24 cellular contexts compared by ENCODE assay signal in the genomic region with DNA sequence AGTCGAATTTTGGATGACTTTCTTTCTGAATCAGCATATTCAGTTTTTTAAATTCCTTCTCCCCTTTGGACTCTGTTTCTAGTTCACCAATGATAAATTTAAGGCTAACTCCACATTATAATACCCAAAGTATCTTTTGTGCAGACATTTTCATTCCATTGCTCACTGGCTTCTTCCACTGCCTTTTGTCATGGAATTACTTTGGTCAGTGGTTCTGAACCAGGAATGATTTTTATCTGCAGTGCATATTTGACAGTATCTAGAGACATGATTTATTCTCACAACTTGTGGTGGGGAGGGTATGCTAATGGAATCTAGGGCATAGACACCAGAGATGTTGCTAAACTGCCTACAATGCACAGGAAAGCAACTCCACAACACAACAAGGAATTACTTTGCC.
"Had no signal": no experiment of that assay in that cellular context is flagged by ENCODE, and none has a peak within 500 bp of the region (broad histone marks: within the 10 kb centered on the region; RNA-seq: fewer than 3 reads in every experiment).

No MANE protein-coding gene starts in this region.

- H3K4me1 Mint-ChIP-seq: mesothelial cell of epicardium, naive B cell had no signal

- FAIRE-seq: colon, endothelial cell of umbilical vein, frontal cortex, islet of Langerhans, keratinocyte had no signal

- H3K27ac ChIP-seq: coronary artery, dorsolateral prefrontal cortex, esophagus muscularis mucosa, foreskin keratinocyte, gastroesophageal sphincter, heart left ventricle, hepatocyte, left lung, lower lobe of right lung had no signal

- H3K4me3 Mint-ChIP-seq: mesothelial cell of epicardium, naive B cell had no signal

- H3K4me3 ChIP-seq: coronary artery, dorsolateral prefrontal cortex, esophagus muscularis mucosa, gastroesophageal sphincter, heart left ventricle, hepatocyte, left lung, lower lobe of right lung, mucosa of descending colon had no signal

- H3K27ac Mint-ChIP-seq: mesothelial cell of epicardium, naive B cell had no signal

- H3K9me3 ChIP-seq: esophagus muscularis mucosa, gastroesophageal sphincter, heart left ventricle, left lung, lower lobe of right lung, mucosa of descending colon had no signal

- H3K4me2 ChIP-seq: hepatocyte had no signal

- H2AFZ ChIP-seq: hepatocyte had no signal

- H3K4me1 ChIP-seq: esophagus muscularis mucosa, foreskin keratinocyte, gastroesophageal sphincter, heart left ventricle, left lung, lower lobe of right lung had no signal

- H3K36me3 Mint-ChIP-seq: mesothelial cell of epicardium, naive B cell had no signal

- H3K27me3 ChIP-seq: esophagus muscularis mucosa, foreskin keratinocyte, gastroesophageal sphincter, heart left ventricle, hepatocyte, left lung had no signal

- H3K36me3 ChIP-seq: esophagus muscularis mucosa, gastroesophageal sphincter, heart left ventricle, left lung, lower lobe of right lung had no signal

- H3K27me3 Mint-ChIP-seq: naive B cell had no signal

- H3K9me3 Mint-ChIP-seq: mesothelial cell of epicardium had no signal

- ATAC-seq: foreskin keratinocyte, gastroesophageal sphincter, heart left ventricle, left cardiac atrium, left lung, left ventricle myocardium superior, lower lobe of right lung, mucosa of descending colon had no signal

- DNase-seq: dermis blood vessel endothelial cell; dorsolateral prefrontal cortex; effector CD4-positive, alpha-beta T cell; effector memory CD4-positive, alpha-beta T cell; foreskin keratinocyte; heart left ventricle; hypothalamus; left cardiac atrium; left lung; left ventricle myocardium superior; lower lobe of right lung; mesenchymal stem cell; mucosa of descending colon; naive B cell had no signal

- H3K79me2 ChIP-seq: hepatocyte had no signal
